In the genomic region with DNA sequence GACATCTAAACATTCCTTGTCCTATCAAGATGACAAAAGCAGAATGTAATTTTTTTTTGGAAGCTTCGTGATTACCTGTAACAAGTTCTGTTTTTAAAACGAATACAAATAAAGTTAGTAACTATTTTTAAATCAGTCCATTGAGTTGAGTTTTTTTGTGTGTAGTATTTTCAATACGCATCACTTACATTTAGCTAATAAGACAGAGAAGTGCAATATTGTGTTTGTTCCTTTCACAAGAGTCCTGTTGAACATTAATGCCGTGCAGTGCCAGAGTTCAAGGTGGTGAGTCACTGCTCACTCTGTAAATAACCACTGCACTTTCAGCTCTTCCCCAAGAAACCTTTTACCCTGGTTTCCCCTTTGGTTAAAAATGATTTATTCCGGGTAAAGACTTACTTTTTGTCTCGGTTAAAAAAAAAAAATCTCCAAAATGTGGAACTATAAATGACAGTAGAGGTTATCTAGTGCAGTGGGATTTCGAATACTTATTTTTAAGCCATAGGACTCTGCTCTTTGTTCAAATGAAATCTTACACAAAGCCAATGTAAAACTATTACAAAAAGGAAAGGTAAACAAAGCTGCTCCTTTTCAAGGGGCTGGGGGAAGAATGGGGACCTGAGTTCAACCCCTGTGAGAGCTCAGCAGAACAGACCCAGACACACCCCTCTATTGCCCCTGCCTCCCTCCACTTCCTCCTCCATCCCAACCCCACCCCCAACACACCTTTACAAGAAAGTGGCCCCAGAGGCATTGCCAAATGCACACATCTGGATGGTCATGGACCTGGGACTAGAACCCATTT, we compare ENCODE assay signal across 9 cellular contexts. TPM values are rescaled to one million over a fixed set of nuclear protein-coding genes. Genes with fewer than 3 reads are reported as not detected.
DNase-seq lines count a peak whose midpoint lies in the region; ATAC-seq and TF ChIP-seq lines count a peak whose summit lies in the region.
"Had no signal": no experiment of that assay in that cellular context is flagged by ENCODE, and none has a peak within 500 bp of the region (broad histone marks: within the 10 kb centered on the region; RNA-seq: fewer than 3 reads in every experiment).

No MANE protein-coding gene starts in this region.

- H3K36me3 ChIP-seq in mammary epithelial cell (ENCODE audit: insufficient read depth, low read length) (no peaks in the 10 kb centered on the region), heart left ventricle (peaks cover 0 to 12% (median 0%) of the 10 kb centered on the region in 9 donors)
- H3K36me3 ChIP-seq: cardiac muscle cell had no signal

- H3K27ac ChIP-seq in mammary epithelial cell (ENCODE audit: insufficient read depth, low read depth, low read length) (no peak overlapping the region), heart left ventricle (no peak overlapping the region)
- H3K27ac ChIP-seq: cardiac muscle cell had no signal

- H3K27me3 Mint-ChIP-seq in naive thymus-derived CD8-positive, alpha-beta T cell = no peaks in the 10 kb centered on the region

- dilution Hi-C loops in mammary epithelial cell (cut with HindIII; ENCODE audit: low sequenced_read_pairs) = loop anchor here (5.0 kb wide), 1 partner anchor 96 kb away; no protein-coding TSS in a partner anchor

- H3K4me1 ChIP-seq in mammary epithelial cell (ENCODE audit: insufficient read depth, low read length) (peaks cover 34% of the 10 kb centered on the region), heart left ventricle (peaks cover 0 to 5% (median 0%) of the 10 kb centered on the region in 12 donors)

- peaks cover 7 to 49% (median 20%) of the 10 kb centered on the region in 3 donors for H3K36me3 Mint-ChIP-seq in naive thymus-derived CD8-positive, alpha-beta T cell

- H3K4me3 ChIP-seq in mammary epithelial cell (replicated peaks in 1 of 3; ENCODE audit: insufficient read depth in 1 of 3, low read depth in 2 of 3, low read length in 3 of 3) (no peak overlapping the region), heart left ventricle (no peak overlapping the region)
- H3K4me3 ChIP-seq: cardiac muscle cell had no signal

- no TSS peak for BruUV-seq in mammary epithelial cell (replicated peaks; lab: Mats Ljungman, UMichigan)

- TF ChIP-seq POLR2A in heart left ventricle (IDR thresholded peaks at IDR 0.05) = no peak

- H3K79me2 ChIP-seq in mammary epithelial cell (ENCODE audit: insufficient read depth, low read length) = no peaks in the 10 kb centered on the region

- ATAC-seq in naive thymus-derived CD8-positive, alpha-beta T cell = peak in 1 of 2 donors; percentile 50
- no peak for ATAC-seq in HG03565 (IDR thresholded peaks at IDR 0.05; ENCODE audit: unreplicated experiment)
- no peak for ATAC-seq in heart left ventricle

- no peaks in the 10 kb centered on the region for H3K27me3 ChIP-seq in mammary epithelial cell (ENCODE audit: insufficient read depth, low read length)
- no peaks in the 10 kb centered on the region for H3K27me3 ChIP-seq in heart left ventricle
- H3K27me3 ChIP-seq: cardiac muscle cell had no signal

- no peak overlapping the region for H3K4me2 ChIP-seq in mammary epithelial cell (ENCODE audit: insufficient read depth, low read depth, low read length)

- in situ Hi-C loops in mammary epithelial cell (cut with MboI; ENCODE audit: low sequenced_read_pairs in 2 of 2) = no loop called here

- WGBS in mammary epithelial cell (ENCODE audit: low coverage, missing lambda C conversion rate) = 57% methylated on average over 7 of the region's 7 CpGs
- 61 to 81% (median 63%) methylated on average over 7 of the region's 7 CpGs for WGBS in heart left ventricle, 4 donors

- no peak overlapping the region for H2AFZ ChIP-seq in mammary epithelial cell (ENCODE audit: low read depth, low read length)

- no peaks in the 10 kb centered on the region for H4K20me1 ChIP-seq in mammary epithelial cell (ENCODE audit: insufficient read depth, low read length)

- H3K4me1 Mint-ChIP-seq in naive thymus-derived CD8-positive, alpha-beta T cell = peaks cover 28 to 78% (median 64%) of the 10 kb centered on the region in 4 donors

- CTCF ChIA-PET in mammary epithelial cell (lab: Charles Lee; ENCODE audit: low non-redundant PET) = interaction anchor here (0.5 to 0.8 kb wide), 2 partner anchors 13 to 46 kb away, joined by 3 to 4 read pairs; no protein-coding TSS in a partner anchor

- H3K9me3 ChIP-seq in mammary epithelial cell (replicated peaks; ENCODE audit: insufficient read depth, low read length) (no peaks in the 10 kb centered on the region), heart left ventricle (no peaks in the 10 kb centered on the region)

- H3K4me3 Mint-ChIP-seq in naive thymus-derived CD8-positive, alpha-beta T cell = peak overlapping the region in 5 of 10 donors; percentile 26 to 75 (median 48)

- intact Hi-C loops in mammary epithelial cell (cut with micrococcal nuclease) (no loop called here), heart left ventricle (cut with DNase I) (loop anchor here in 8 of 10 donors (5.0 to 10.0 kb wide), 4 partner anchors 91 to 296 kb away; no protein-coding TSS in a partner anchor)

- H3K9ac ChIP-seq in mammary epithelial cell (ENCODE audit: insufficient read depth, low read length) = no peak overlapping the region

- POLR2A ChIA-PET in naive thymus-derived CD8-positive, alpha-beta T cell (lab: Charles Lee) = interaction anchor here (0.7 to 1.3 kb wide), 8 partner anchors 15 to 219 kb away, joined by 3 to 5 read pairs (median 3); a partner anchor contains a TSS

- TF ChIP-seq CTCF in mammary epithelial cell (conservative IDR thresholded peaks at IDR 0.05 in 1 of 2, IDR thresholded peaks at IDR 0.05 in 1 of 2; ENCODE audit: extremely low read depth in 1 of 2, insufficient read depth in 1 of 2, low read depth in 1 of 2, low read length in 2 of 2) (no peak), heart left ventricle (IDR thresholded peaks at IDR 0.05) (no peak)

- peak overlapping the region; percentile 74 to 99 (median 88) for H3K27ac Mint-ChIP-seq in naive thymus-derived CD8-positive, alpha-beta T cell

- DNase-seq in EL (peak; percentile 68), NCI-H460 (ENCODE audit: extremely low read depth, low read depth) (peak; percentile 81), mammary epithelial cell (peak; percentile 56), NCI-H748 (lab: John Stamatoyannopoulos, UW; ENCODE audit: unreplicated experiment) (no peak), KG1 (lab: John Stamatoyannopoulos, UW) (no peak), heart left ventricle (no peak)
- DNase-seq in naive thymus-derived CD8-positive, alpha-beta T cell = no peak

- no peaks in the 10 kb centered on the region for H3K9me3 Mint-ChIP-seq in naive thymus-derived CD8-positive, alpha-beta T cell

RNA-seq across cellular contexts. Expression of a gene that starts 14.8 kb away (rescaled TPM):
- 1.3 and 1.6 TPM in 2 replicates for total RNA-seq in NCI-H460 (2014; rRNA removed; shearing (Covaris generic))
- 0.12 and 0.26 TPM in 2 replicates for polyA plus RNA-seq in NCI-H460 (2014; cell fraction: nucleus; rRNA removed)
- total RNA-seq in mammary epithelial cell = 1 to 10 TPM in 1 of 2 donors, not detected in 1; 1.0 TPM
- 0.02 TPM for polyA plus RNA-seq in mammary epithelial cell
- polyA minus RNA-seq in mammary epithelial cell = 0.26 TPM
- total RNA-seq in naive thymus-derived CD8-positive, alpha-beta T cell = under 1 TPM in 1 of 2 experiments, not detected in 1; 0.21 TPM
- under 1 TPM in 2 of 3 donors, not detected in 1; 0.03 to 0.09 TPM for polyA plus RNA-seq in naive thymus-derived CD8-positive, alpha-beta T cell
- under 1 TPM in 5 of 9 donors, not detected in 4; 0.08 to 0.29 (median 0.17) TPM for total RNA-seq in heart left ventricle
- polyA plus RNA-seq in heart left ventricle = under 1 TPM in 1 of 2 donors, not detected in 1; 0.19 TPM
- total RNA-seq: cardiac muscle cell had no signal
- polyA plus RNA-seq: cardiac muscle cell had no signal

RNA-seq across cellular contexts. Expression of a gene that starts 38.5 kb away (rescaled TPM):
- total RNA-seq in NCI-H460 (2014; rRNA removed; shearing (Covaris generic)) = 34.6 and 36.7 TPM in 2 replicates
- 8.3 and 15.2 TPM in 2 replicates for polyA plus RNA-seq in NCI-H460 (2014; cell fraction: nucleus; rRNA removed)
- total RNA-seq in mammary epithelial cell (10 to 100 TPM; 21.0 to 34.8 TPM), heart left ventricle (1 to 10 TPM; 4.3 to 9.7 (median 6.1) TPM)
- polyA plus RNA-seq in mammary epithelial cell (16.7 TPM), heart left ventricle (1 to 10 TPM; 2.1 to 3.6 TPM)
- polyA minus RNA-seq in mammary epithelial cell = 40.3 TPM
- total RNA-seq in naive thymus-derived CD8-positive, alpha-beta T cell = 100 to 1,000 TPM; 212 to 217 TPM
- 100 to 1,000 TPM; 103 to 152 (median 150) TPM for polyA plus RNA-seq in naive thymus-derived CD8-positive, alpha-beta T cell

Comparison
In these comparisons a context has a peak if more than half of its experiments do, and no peak if none do; other contexts are left out.
1. DNase-seq: peak in EL (single experiment), NCI-H460 (single experiment) and mammary epithelial cell (single experiment); none in naive thymus-derived CD8-positive, alpha-beta T cell (0 of 10), NCI-H748 (single experiment), KG1 (single experiment) and heart left ventricle (0 of 5).